ENCODE assay signal across 23 cellular contexts in the genomic region with DNA sequence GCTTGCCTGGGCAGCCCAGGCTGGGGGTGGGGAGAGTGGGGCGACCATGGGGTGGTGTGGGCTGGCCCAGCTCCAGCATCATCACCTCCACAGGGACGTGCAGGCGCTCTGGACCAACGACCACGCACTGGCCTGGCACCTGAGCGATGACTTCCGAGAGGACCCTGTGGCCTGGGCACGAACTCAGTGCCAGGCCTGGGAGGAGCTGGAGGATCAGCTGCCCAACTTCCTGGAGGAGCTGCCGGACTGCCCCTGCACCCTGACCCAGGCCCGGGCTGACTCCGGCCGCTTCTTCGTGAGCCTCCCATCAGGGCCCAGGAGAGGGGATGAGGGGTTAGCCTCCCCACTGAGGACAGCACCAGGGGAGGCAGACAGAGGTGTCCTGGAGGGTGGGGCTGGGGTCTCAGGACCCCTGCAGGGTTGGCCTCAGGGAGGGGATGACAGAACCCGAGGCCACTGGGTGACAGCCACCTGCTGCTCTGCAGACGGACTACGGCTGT. TPM values are rescaled to one million over a fixed set of nuclear protein-coding genes. Genes with fewer than 3 reads are reported as not detected.
"Had no signal": no experiment of that assay in that cellular context is flagged by ENCODE, and none has a peak within 500 bp of the region (broad histone marks: within the 10 kb centered on the region; RNA-seq: fewer than 3 reads in every experiment).

No MANE protein-coding gene starts in this region.

- H3K27me3 ChIP-seq: heart right ventricle, stomach, thyroid gland, upper lobe of left lung had no signal

- DNase-seq: activated CD4-positive, alpha-beta memory T cell treated with anti-CD3 and anti-CD28 coated beads, Interleukin-2, amount 10 ng/mL, durations not matched to agents 7 days and 5 days; activated CD4-positive, alpha-beta T cell treated with anti-CD3 and anti-CD28 coated beads for 1 hour; activated CD4-positive, alpha-beta T cell treated with anti-CD3 and anti-CD28 coated beads, Interleukin-2, amount 10 ng/mL, durations not matched to agents 7 days and 5 days; activated CD8-positive, alpha-beta memory T cell treated with anti-CD3 and anti-CD28 coated beads, Interleukin-2, amount 50 U/mL, for 48 hours; activated gamma-delta T cell treated with Interleukin-2 at 50 U/mL for 16 hours; activated naive CD4-positive, alpha-beta T cell treated with anti-CD3 and anti-CD28 coated beads, Interleukin-2, amount 50 U/mL, for 16 hours; activated T-cell treated with anti-CD3 and anti-CD28 coated beads, Interleukin-2, amount 50 U/mL, for 4 hours; amniotic stem cell; caudate nucleus; heart right ventricle; stimulated activated CD4-positive, alpha-beta T cell treated with anti-CD3 and anti-CD28 coated beads, Interleukin-15, amount 100 ng/mL, for 24 hours; stimulated activated CD4-positive, alpha-beta T cell treated with anti-CD3 and anti-CD28 coated beads, Interleukin-2, amount 100 ng/mL, for 24 hours; stimulated activated naive B cell treated with anti-CD40 and anti-IgM and Interleukin-4, amounts not matched to agents 10 μg/mL and 1 μg/mL and 100 μg/mL, for 72 hours; stomach; SW 1271; T-helper 9 cell; thyroid gland; WERI-Rb-1 had no signal

- H3K4me3 ChIP-seq: heart right ventricle, stomach, thyroid gland, upper lobe of left lung had no signal

- FAIRE-seq: endothelial cell of umbilical vein had no signal

- H3K27ac ChIP-seq: heart right ventricle, stomach, thyroid gland, WERI-Rb-1 had no signal

- ATAC-seq: activated T-cell treated with anti-CD3 and anti-CD28 coated beads, Interleukin-2, amount 50 U/mL, for 4 hours; activated T-helper 17 cell treated with anti-CD3 and anti-CD28 coated beads, Interleukin-2, amount 50 U/mL, for 72 hours; heart right ventricle; naive thymus-derived CD8-positive, alpha-beta T cell; stimulated activated naive B cell treated with anti-CD40 and anti-IgM and Interleukin-4, amounts not matched to agents 10 μg/mL and 1 μg/mL and 100 μg/mL, for 72 hours had no signal

- H3K36me3 ChIP-seq: thyroid gland had no signal

- H3K9me3 ChIP-seq: heart right ventricle, stomach, thyroid gland, upper lobe of left lung had no signal

RNA-seq across cellular contexts. Expression of a gene that starts 59.8 kb away (rescaled TPM):
- total RNA-seq: activated CD4-positive, alpha-beta memory T cell treated with anti-CD3 and anti-CD28 coated beads, Interleukin-2, amount 10 ng/mL, durations not matched to agents 7 days and 5 days; progenitor cell of endocrine pancreas had no signal
- polyA plus RNA-seq: naive thymus-derived CD8-positive, alpha-beta T cell had no signal
